In genomic region chr11:4607782-4608666, GRCh38 we compare ENCODE assay signal across 2 cellular contexts.
TF ChIP-seq lines count a peak whose summit lies in the region.

Gene TRIM68 (minus strand): TSS chr11:4608231. CDS start chr11:4605504, 2,727 bp downstream.

TF ChIP-seq in liver, 16 proteins besides CTCF, POLR2A, EP300 and RAD21:
- TF ChIP-seq REST (IDR thresholded peaks at IDR 0.05) = peak; percentile 85
- peak; percentile 61 for TF ChIP-seq YY1 (IDR thresholded peaks at IDR 0.05)
- TF ChIP-seq EGR1 (IDR thresholded peaks at IDR 0.05; ENCODE audit: low read depth in 2 of 2) = peak in 1 of 2 donors; percentile 8
- peak; percentile 92 for TF ChIP-seq SP1 (IDR thresholded peaks at IDR 0.05)
- TF ChIP-seq GABPA (IDR thresholded peaks at IDR 0.05 in 1 of 2, conservative IDR thresholded peaks at IDR 0.05 in 1 of 2) = peak in 1 of 2 donors; percentile 42
- no peak for TF ChIP-seq ATF3 (IDR thresholded peaks at IDR 0.05)
- TF ChIP-seq HNF4A (conservative IDR thresholded peaks at IDR 0.05) = peak; percentile 7 to 18
- TF ChIP-seq TAF1 (conservative IDR thresholded peaks at IDR 0.05) = peak; percentile 65
- TF ChIP-seq HNF4G (IDR thresholded peaks at IDR 0.05) = no peak
- peak; percentile 31 for TF ChIP-seq MAX (IDR thresholded peaks at IDR 0.05)
- no peak for TF ChIP-seq FOXA1 (IDR thresholded peaks at IDR 0.05)
- TF ChIP-seq FOXA2 (IDR thresholded peaks at IDR 0.05) = no peak
- TF ChIP-seq NR2F2 (IDR thresholded peaks at IDR 0.05) = no peak
- peak in 1 of 2 donors; percentile 10 for TF ChIP-seq JUND (IDR thresholded peaks at IDR 0.05)
- no peak for TF ChIP-seq ZBTB33 (IDR thresholded peaks at IDR 0.05)
- TF ChIP-seq RXRA (IDR thresholded peaks at IDR 0.05) = peak in 1 of 2 donors; percentile 34

TF ChIP-seq in HepG2, 621 proteins besides CTCF, POLR2A, EP300 and RAD21 (continued from another document):
- no peak for TF ChIP-seq DDIT3 (CRISPR knock-in tag; IDR thresholded peaks at IDR 0.05)
